ENCODE assay signal across 6 cellular contexts in genomic region chr16:5367960-5368359, GRCh38.
"Had no signal": no experiment of that assay in that cellular context is flagged by ENCODE, and none has a peak within 500 bp of the region (broad histone marks: within the 10 kb centered on the region; RNA-seq: fewer than 3 reads in every experiment).

No MANE protein-coding gene starts in this region.

- DNase-seq: GM23248, GOT3, H7, H9, HCEC 1CT, HFFc6 had no signal
